Comparison of ENCODE assay signal across 18 cellular contexts in genomic region chr1:221669441-221669840, GRCh38.
DNase-seq lines count a peak whose midpoint lies in the region; TF ChIP-seq lines count a peak whose summit lies in the region.
"Had no signal": no experiment of that assay in that cellular context is flagged by ENCODE, and none has a peak within 500 bp of the region (broad histone marks: within the 10 kb centered on the region; RNA-seq: fewer than 3 reads in every experiment).

No MANE protein-coding gene starts in this region.

- H3K27ac Mint-ChIP-seq in HFFc6 = no peak overlapping the region
- H3K27ac Mint-ChIP-seq: T-helper 17 cell had no signal

- H3K36me3 ChIP-seq in mesenchymal stem cell (ENCODE audit: control insufficient read depth in 1 of 2, insufficient read depth in 2 of 2, low read depth in 1 of 2, low read length in 2 of 2) (no peaks in the 10 kb centered on the region), neuronal stem cell (replicated peaks in 1 of 2; ENCODE audit: control insufficient read depth in 2 of 2, insufficient read depth in 2 of 2, low read length in 2 of 2) (no peaks in the 10 kb centered on the region)
- H3K36me3 ChIP-seq: HAP-1 had no signal

- H3K9me3 ChIP-seq in mesenchymal stem cell (ENCODE audit: control insufficient read depth, low read length) (no peaks in the 10 kb centered on the region), neuronal stem cell (replicated peaks in 1 of 2; ENCODE audit: control insufficient read depth in 2 of 2, insufficient read depth in 1 of 2, low read depth in 1 of 2, low read length in 2 of 2) (no peaks in the 10 kb centered on the region)
- H3K9me3 ChIP-seq: HAP-1 had no signal

- H3K4me1 Mint-ChIP-seq in HFFc6 (ENCODE audit: low read depth) = peaks cover 43% of the 10 kb centered on the region

- H3K27me3 Mint-ChIP-seq in HFFc6 (ENCODE audit: insufficient read depth) = no peaks in the 10 kb centered on the region

- H3K27me3 ChIP-seq in mesenchymal stem cell (ENCODE audit: control insufficient read depth in 1 of 2, insufficient read depth in 1 of 2, low read length in 2 of 2) (no peaks in the 10 kb centered on the region), neuronal stem cell (ENCODE audit: control insufficient read depth in 3 of 3, insufficient read depth in 3 of 3, low read depth in 1 of 3, low read length in 3 of 3) (no peaks in the 10 kb centered on the region)

- H3K27ac ChIP-seq in mesenchymal stem cell (ENCODE audit: low read length, poor library complexity, severe bottlenecking) (no peak overlapping the region), neuronal stem cell (replicated peaks; ENCODE audit: low read length) (no peak overlapping the region)
- H3K27ac ChIP-seq: C4-2B, HL-60 had no signal

- H3K4me3 ChIP-seq in mesenchymal stem cell (ENCODE audit: insufficient read depth in 1 of 2, low read depth in 1 of 2, low read length in 2 of 2) (no peak overlapping the region), neuronal stem cell (ENCODE audit: low read length in 2 of 2) (no peak overlapping the region)
- H3K4me3 ChIP-seq: HAP-1 had no signal

- H3K18ac ChIP-seq in mesenchymal stem cell (ENCODE audit: low read depth in 1 of 2, low read length in 2 of 2) (no peak overlapping the region), neuronal stem cell (ENCODE audit: low read length) (no peak overlapping the region)

- H3K4ac ChIP-seq in mesenchymal stem cell (ENCODE audit: low read depth in 1 of 2, low read length in 2 of 2) (no peak overlapping the region), neuronal stem cell (ENCODE audit: low read length) (no peak overlapping the region)

- no peak overlapping the region for H2BK15ac ChIP-seq in mesenchymal stem cell (ENCODE audit: low read depth, poor library complexity, severe bottlenecking)
- H2BK15ac ChIP-seq in neuronal stem cell (ENCODE audit: low read length) = no peak overlapping the region

- H3K4me3 Mint-ChIP-seq in HFFc6 = no peak overlapping the region
- H3K4me3 Mint-ChIP-seq: T-helper 17 cell had no signal

- H2AFZ ChIP-seq in mesenchymal stem cell (ENCODE audit: low read depth, low read length) = no peak overlapping the region
- no peak overlapping the region for H2AFZ ChIP-seq in neuronal stem cell (ENCODE audit: low read length)

- H3K23ac ChIP-seq in mesenchymal stem cell (ENCODE audit: low read length in 2 of 2) (no peak overlapping the region), neuronal stem cell (ENCODE audit: low read depth, low read length, poor library complexity) (no peak overlapping the region)

- H3K4me1 ChIP-seq in mesenchymal stem cell (ENCODE audit: control insufficient read depth, insufficient read depth, low read depth, low read length) = peaks cover 3% of the 10 kb centered on the region
- no peaks in the 10 kb centered on the region for H3K4me1 ChIP-seq in neuronal stem cell (ENCODE audit: control insufficient read depth in 2 of 2, insufficient read depth in 1 of 2, low read depth in 1 of 2, low read length in 2 of 2)
- H3K4me1 ChIP-seq: HAP-1 had no signal

- no peak overlapping the region for H3K4me2 ChIP-seq in mesenchymal stem cell (ENCODE audit: low read length, poor library complexity, severe bottlenecking)
- no peak overlapping the region for H3K4me2 ChIP-seq in neuronal stem cell (ENCODE audit: insufficient read depth, low read length, poor library complexity, severe bottlenecking)

- no peaks in the 10 kb centered on the region for H3K36me3 Mint-ChIP-seq in HFFc6 (ENCODE audit: low read depth)

- H3K79me1 ChIP-seq in mesenchymal stem cell (replicated peaks; ENCODE audit: low read length, poor library complexity, severe bottlenecking) (no peaks in the 10 kb centered on the region), neuronal stem cell (ENCODE audit: low read depth, low read length) (no peaks in the 10 kb centered on the region)

- peak overlapping the region; percentile 18 to 63 for H2BK12ac ChIP-seq in mesenchymal stem cell (ENCODE audit: low read length in 2 of 2)
- H2BK12ac ChIP-seq in neuronal stem cell (ENCODE audit: low read length) = no peak overlapping the region

- H2BK5ac ChIP-seq in mesenchymal stem cell (ENCODE audit: low read depth, low read length, poor library complexity, severe bottlenecking) (no peak overlapping the region), neuronal stem cell (ENCODE audit: low read length) (no peak overlapping the region)

- H2AK5ac ChIP-seq in mesenchymal stem cell (ENCODE audit: low read length, severe bottlenecking) = peak overlapping the region; percentile 7
- no peak overlapping the region for H2AK5ac ChIP-seq in neuronal stem cell (ENCODE audit: low read depth, low read length)

- TF ChIP-seq CTCF in HFFc6 (IDR thresholded peaks at IDR 0.05) = no peak

- no peak overlapping the region for H2BK120ac ChIP-seq in mesenchymal stem cell (ENCODE audit: low read depth, low read length)
- H2BK120ac ChIP-seq in neuronal stem cell (ENCODE audit: low read depth, low read length) = no peak overlapping the region

- H3K14ac ChIP-seq in mesenchymal stem cell (ENCODE audit: low read length in 2 of 2) (peak overlapping the region in 1 of 2 experiments; percentile 71), neuronal stem cell (ENCODE audit: low read length) (no peak overlapping the region)

- H3K9ac ChIP-seq in mesenchymal stem cell (ENCODE audit: low read length) (no peak overlapping the region), neuronal stem cell (ENCODE audit: low read depth, low read length, poor library complexity) (no peak overlapping the region)

- H3K9me3 Mint-ChIP-seq in HFFc6 = no peaks in the 10 kb centered on the region

- no peak overlapping the region for H4K91ac ChIP-seq in mesenchymal stem cell (ENCODE audit: low read length)
- H4K91ac ChIP-seq in neuronal stem cell (ENCODE audit: low read depth, low read length, poor library complexity) = no peak overlapping the region

- H4K8ac ChIP-seq in mesenchymal stem cell (ENCODE audit: low read length) = no peak overlapping the region
- no peak overlapping the region for H4K8ac ChIP-seq in neuronal stem cell (ENCODE audit: low read depth, low read length)

- peak; percentile 54 for DNase-seq in DMS53 (lab: John Stamatoyannopoulos, UW)
- no peak for DNase-seq in DMS53 treated with DMSO at 0.1 percent for 48 hours (lab: John Stamatoyannopoulos, UW; ENCODE audit: unreplicated experiment)
- DNase-seq in NCI-H1092 (lab: John Stamatoyannopoulos, UW) = peak; percentile 13
- DNase-seq in NCI-H774 (lab: John Stamatoyannopoulos, UW) = peak; percentile 16
- DNase-seq in mesenchymal stem cell = no peak
- no peak for DNase-seq in neuronal stem cell (ENCODE audit: low spot score)
- no peak for DNase-seq in HFFc6
- no peak for DNase-seq in activated gamma-delta T cell (lab: John Stamatoyannopoulos, UW)
- DNase-seq: 8988T, KBM-7, NCI-H1105, NCI-H2107, NCI-H226, NCI-H526, T-helper 17 cell had no signal

Comparison
In these comparisons a context has a peak if more than half of its experiments do, and no peak if none do; other contexts are left out.
1. DNase-seq: peak in DMS53 (single experiment), NCI-H1092 (single experiment) and NCI-H774 (single experiment); none in DMS53 treated with DMSO at 0.1 percent for 48 hours (single experiment), mesenchymal stem cell (single experiment), neuronal stem cell (single experiment), HFFc6 (single experiment) and activated gamma-delta T cell (single experiment).